Comparison of ENCODE assay signal across 25 cellular contexts in genomic region chr1:197814306-197814705, GRCh38.
"Had no signal": no experiment of that assay in that cellular context is flagged by ENCODE, and none has a peak within 500 bp of the region (broad histone marks: within the 10 kb centered on the region; RNA-seq: fewer than 3 reads in every experiment).

No MANE protein-coding gene starts in this region.

- H3K27me3 ChIP-seq: brain microvascular endothelial cell had no signal

- H3K27ac ChIP-seq: brain microvascular endothelial cell, coronary artery, dorsolateral prefrontal cortex had no signal

- H3K27me3 Mint-ChIP-seq: activated CD4-positive, alpha-beta memory T cell treated with anti-CD3 and anti-CD28 coated beads, Interleukin-2, amount 10 ng/mL, durations not matched to agents 7 days and 5 days; activated CD4-positive, alpha-beta T cell treated with anti-CD3 and anti-CD28 coated beads, Interleukin-2, amount 10 ng/mL, durations not matched to agents 7 days and 5 days; dendritic cell treated with granulocyte-macrophage colony-stimulating factor and Interleukin-4, amounts not matched to agents 40 ng/mL and 50 ng/mL, for 4 days had no signal

- H3K36me3 ChIP-seq: brain microvascular endothelial cell had no signal

- H3K9me3 Mint-ChIP-seq: activated CD4-positive, alpha-beta memory T cell treated with anti-CD3 and anti-CD28 coated beads, Interleukin-2, amount 10 ng/mL, durations not matched to agents 7 days and 5 days; central memory CD8-positive, alpha-beta T cell; dendritic cell treated with granulocyte-macrophage colony-stimulating factor and Interleukin-4, amounts not matched to agents 40 ng/mL and 50 ng/mL, for 4 days; endodermal cell had no signal

- H3K4me3 Mint-ChIP-seq: activated CD4-positive, alpha-beta memory T cell treated with anti-CD3 and anti-CD28 coated beads, Interleukin-2, amount 10 ng/mL, durations not matched to agents 7 days and 5 days; activated CD4-positive, alpha-beta T cell treated with anti-CD3 and anti-CD28 coated beads, Interleukin-2, amount 10 ng/mL, durations not matched to agents 7 days and 5 days; activated naive CD8-positive, alpha-beta T cell; activated T-cell treated with anti-CD3 and anti-CD28 coated beads, Interleukin-2, amount 50 U/mL, for 4 hours; activated T-helper 17 cell treated with anti-CD3 and anti-CD28 coated beads, Interleukin-2, amount 50 U/mL, for 72 hours; central memory CD8-positive, alpha-beta T cell; dendritic cell treated with granulocyte-macrophage colony-stimulating factor and Interleukin-4, amounts not matched to agents 40 ng/mL and 50 ng/mL, for 4 days; endodermal cell had no signal

- H3K27ac Mint-ChIP-seq: activated CD4-positive, alpha-beta memory T cell treated with anti-CD3 and anti-CD28 coated beads, Interleukin-2, amount 10 ng/mL, durations not matched to agents 7 days and 5 days; activated CD4-positive, alpha-beta T cell treated with anti-CD3 and anti-CD28 coated beads, Interleukin-2, amount 10 ng/mL, durations not matched to agents 7 days and 5 days; activated naive CD8-positive, alpha-beta T cell; activated T-helper 17 cell treated with anti-CD3 and anti-CD28 coated beads, Interleukin-2, amount 50 U/mL, for 72 hours; dendritic cell treated with granulocyte-macrophage colony-stimulating factor and Interleukin-4, amounts not matched to agents 40 ng/mL and 50 ng/mL, for 4 days; endodermal cell had no signal

- ATAC-seq: activated T-cell treated with anti-CD3 and anti-CD28 coated beads, Interleukin-2, amount 50 U/mL, for 4 hours; activated T-helper 17 cell treated with anti-CD3 and anti-CD28 coated beads, Interleukin-2, amount 50 U/mL, for 72 hours; esophagus mucosa had no signal

- DNase-seq: activated CD4-positive, alpha-beta memory T cell treated with anti-CD3 and anti-CD28 coated beads, Interleukin-2, amount 10 ng/mL, durations not matched to agents 7 days and 5 days; activated CD4-positive, alpha-beta T cell treated with anti-CD3 and anti-CD28 coated beads for 1 hour; activated CD4-positive, alpha-beta T cell treated with anti-CD3 and anti-CD28 coated beads for 4 hours; activated CD4-positive, alpha-beta T cell treated with anti-CD3 and anti-CD28 coated beads, Interleukin-2, amount 10 ng/mL, durations not matched to agents 7 days and 5 days; activated CD4-positive, alpha-beta T cell treated with anti-CD3 and anti-CD28 coated beads, Interleukin-2, amount 50 U/mL, for 4 hours; activated effector memory CD4-positive, alpha-beta T cell treated with Interleukin-2 at 50 U/mL for 16 hours; activated gamma-delta T cell treated with Interleukin-2 at 50 U/mL for 16 hours; activated naive CD4-positive, alpha-beta T cell treated with anti-CD3 and anti-CD28 coated beads, Interleukin-2, amount 50 U/mL, for 16 hours; activated naive CD4-positive, alpha-beta T cell treated with Interleukin-2 at 50 U/mL for 16 hours; activated T-cell treated with anti-CD3 and anti-CD28 coated beads, Interleukin-2, amount 50 U/mL, for 4 hours; amniotic stem cell; anterior cingulate cortex; brain microvascular endothelial cell; dorsolateral prefrontal cortex; effector memory CD4-positive, alpha-beta T cell; foreskin fibroblast; head of caudate nucleus; hippocampal formation had no signal

- H3K36me3 Mint-ChIP-seq: activated naive CD8-positive, alpha-beta T cell had no signal

- H3K4me3 ChIP-seq: coronary artery, dorsolateral prefrontal cortex had no signal

- H3K4me1 Mint-ChIP-seq: activated CD4-positive, alpha-beta memory T cell treated with anti-CD3 and anti-CD28 coated beads, Interleukin-2, amount 10 ng/mL, durations not matched to agents 7 days and 5 days; activated CD4-positive, alpha-beta T cell treated with anti-CD3 and anti-CD28 coated beads, Interleukin-2, amount 10 ng/mL, durations not matched to agents 7 days and 5 days; activated T-helper 17 cell treated with anti-CD3 and anti-CD28 coated beads, Interleukin-2, amount 50 U/mL, for 72 hours; central memory CD8-positive, alpha-beta T cell had no signal
